15 cellular contexts compared by ENCODE assay signal in the genomic region with DNA sequence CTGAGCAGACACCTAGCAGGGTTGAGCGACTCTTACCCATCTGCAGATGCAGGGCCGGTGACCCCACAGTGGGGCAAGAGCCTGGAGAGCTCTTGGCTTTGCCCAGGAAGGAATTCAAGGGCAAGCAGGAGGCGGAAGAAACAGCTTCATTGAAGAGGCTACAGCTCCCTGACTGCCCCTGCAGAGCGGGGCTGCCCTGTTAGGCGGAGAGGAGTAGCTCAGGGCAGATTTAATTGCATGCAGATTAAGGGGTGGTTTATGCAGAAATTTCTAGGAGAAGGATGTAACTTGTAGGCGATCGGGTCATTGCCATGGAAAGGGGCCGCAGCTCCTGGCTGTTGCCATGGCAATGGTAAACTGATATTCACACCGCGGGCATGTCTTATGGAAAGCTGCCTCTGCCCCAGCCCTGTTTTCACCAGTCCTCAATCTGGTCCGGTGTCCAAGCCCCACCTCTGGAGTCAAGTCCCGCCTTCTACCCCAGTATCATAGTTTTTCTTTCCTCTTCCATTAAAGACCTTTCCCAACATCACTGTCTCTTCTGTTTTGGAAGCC.
A peak's percentile ranks its signal among the peaks of the same experiment; 100 is the strongest.
DNase-seq lines count a peak whose midpoint lies in the region; TF ChIP-seq lines count a peak whose summit lies in the region.
"Had no signal": no experiment of that assay in that cellular context is flagged by ENCODE, and none has a peak within 500 bp of the region (broad histone marks: within the 10 kb centered on the region; RNA-seq: fewer than 3 reads in every experiment).

No MANE protein-coding gene starts in this region.

- POLR2A ChIA-PET in Caco-2 (lab: Charles Lee) = no interaction called here

- H3K27me3 ChIP-seq in endodermal cell (ENCODE audit: control insufficient read depth, insufficient read depth, low read length, poor library complexity, severe bottlenecking) (no peaks in the 10 kb centered on the region), muscle layer of colon (ENCODE audit: control insufficient read depth in 1 of 2, insufficient read depth in 2 of 2, low read length in 2 of 2) (no peaks in the 10 kb centered on the region), Caco-2 (replicated peaks; ENCODE audit: control insufficient read depth, insufficient read depth, low read length) (no peaks in the 10 kb centered on the region)

- DNase-seq in activated effector memory CD4-positive, alpha-beta T cell treated with anti-CD3 and anti-CD28 coated beads, Interleukin-2, amount 50 U/mL, for 16 hours = peak; percentile 44
- no peak for DNase-seq in activated effector memory CD4-positive, alpha-beta T cell treated with Interleukin-2 at 50 U/mL for 16 hours
- peak; percentile 54 for DNase-seq in endodermal cell
- DNase-seq in type B pancreatic cell (ENCODE audit: extremely low spot score, unreplicated experiment) = peak; percentile 44
- no peak for DNase-seq in NCI-H1436 treated with DMSO at 0.1 percent for 48 hours (lab: John Stamatoyannopoulos, UW)
- DNase-seq in Caco-2 = no peak
- DNase-seq in AML-193 (lab: John Stamatoyannopoulos, UW) = no peak
- DNase-seq: activated CD4-positive, alpha-beta T cell treated with anti-CD3 and anti-CD28 coated beads, Interleukin-2, amount 50 U/mL, for 48 hours; effector CD4-positive, alpha-beta T cell; hippocampal formation; kidney glomerular epithelial cell; NCI-H510A; PC-3 had no signal

- H3K27ac Mint-ChIP-seq in endodermal cell (no peak overlapping the region), type B pancreatic cell (peak overlapping the region; percentile 69), Caco-2 (ENCODE audit: unreplicated experiment) (no peak overlapping the region)
- H3K27ac Mint-ChIP-seq: activated T-helper 1 cell treated with anti-CD3 and anti-CD28 coated beads, Interleukin-12 subunit alpha, Interleukin-12 subunit beta, Interleukin-2, Interleukin-4 antibody, amounts not matched to agents 30 ng/mL and 10 ng/mL and 1 ng/mL, durations not matched to agents 14 hours and 24 hours and 36 hours had no signal

- H3K36me3 Mint-ChIP-seq in endodermal cell (ENCODE audit: low read depth) = peaks cover 47% of the 10 kb centered on the region
- H3K36me3 Mint-ChIP-seq in type B pancreatic cell = peaks cover 23% of the 10 kb centered on the region
- H3K36me3 Mint-ChIP-seq in Caco-2 (ENCODE audit: insufficient read depth, unreplicated experiment) = peaks cover 52% of the 10 kb centered on the region

- H3K4me1 Mint-ChIP-seq in endodermal cell (peaks cover 12% of the 10 kb centered on the region), type B pancreatic cell (ENCODE audit: unreplicated experiment) (peaks cover 29% of the 10 kb centered on the region), Caco-2 (ENCODE audit: low read depth, unreplicated experiment) (no peaks in the 10 kb centered on the region)

- H3K27me3 Mint-ChIP-seq in endodermal cell (ENCODE audit: insufficient read depth) = no peaks in the 10 kb centered on the region
- H3K27me3 Mint-ChIP-seq in type B pancreatic cell = no peaks in the 10 kb centered on the region
- H3K27me3 Mint-ChIP-seq in Caco-2 (ENCODE audit: insufficient read depth, unreplicated experiment) = no peaks in the 10 kb centered on the region

- BruUV-seq in Caco-2 (replicated peaks; lab: Mats Ljungman, UMichigan) = no TSS peak

- H3K4me3 Mint-ChIP-seq in endodermal cell = no peak overlapping the region
- H3K4me3 Mint-ChIP-seq in type B pancreatic cell = peak overlapping the region; percentile 48
- no peak overlapping the region for H3K4me3 Mint-ChIP-seq in Caco-2 (ENCODE audit: unreplicated experiment)
- H3K4me3 Mint-ChIP-seq: activated T-helper 1 cell treated with anti-CD3 and anti-CD28 coated beads, Interleukin-12 subunit alpha, Interleukin-12 subunit beta, Interleukin-2, Interleukin-4 antibody, amounts not matched to agents 30 ng/mL and 10 ng/mL and 1 ng/mL, durations not matched to agents 14 hours and 24 hours and 36 hours had no signal

- WGBS in endodermal cell (ENCODE audit: insufficient coverage in 1 of 2, insufficient read length in 1 of 2), 2 experiments = 95 to 98% methylated on average over 6 to 12 of the region's 12 CpGs

- H3K4me1 ChIP-seq in endodermal cell (ENCODE audit: control insufficient read depth, insufficient read depth, low read length) (no peaks in the 10 kb centered on the region), muscle layer of colon (ENCODE audit: insufficient read depth, low read length) (peaks cover 29% of the 10 kb centered on the region), Caco-2 (no peaks in the 10 kb centered on the region)

- peaks cover 26% of the 10 kb centered on the region for H3K9me3 Mint-ChIP-seq in endodermal cell
- H3K9me3 Mint-ChIP-seq in type B pancreatic cell = no peaks in the 10 kb centered on the region
- H3K9me3 Mint-ChIP-seq in Caco-2 (ENCODE audit: unreplicated experiment) = no peaks in the 10 kb centered on the region
- H3K9me3 Mint-ChIP-seq: activated T-helper 1 cell treated with anti-CD3 and anti-CD28 coated beads, Interleukin-12 subunit alpha, Interleukin-12 subunit beta, Interleukin-2, Interleukin-4 antibody, amounts not matched to agents 30 ng/mL and 10 ng/mL and 1 ng/mL, durations not matched to agents 14 hours and 24 hours and 36 hours had no signal

- no peak overlapping the region for H3K9ac ChIP-seq in endodermal cell (ENCODE audit: extremely low read depth, low read length, poor library complexity, severe bottlenecking)
- H3K9ac ChIP-seq in muscle layer of colon (ENCODE audit: low read length) = no peak overlapping the region

- H3K9me3 ChIP-seq in endodermal cell (ENCODE audit: control insufficient read depth, low read length) (peaks cover 26% of the 10 kb centered on the region), muscle layer of colon (ENCODE audit: low read length) (no peaks in the 10 kb centered on the region), Caco-2 (no peaks in the 10 kb centered on the region)

- H3K36me3 ChIP-seq in endodermal cell (ENCODE audit: control insufficient read depth, insufficient read depth, low read length) (peaks cover 35% of the 10 kb centered on the region), muscle layer of colon (ENCODE audit: insufficient read depth, low read length) (peaks cover 5% of the 10 kb centered on the region), Caco-2 (ENCODE audit: control insufficient read depth, insufficient read depth, low read length) (peaks cover 3% of the 10 kb centered on the region)

- H3K4me3 ChIP-seq in endodermal cell (ENCODE audit: low read length) (no peak overlapping the region), muscle layer of colon (ENCODE audit: low read depth in 1 of 2, low read length in 2 of 2) (no peak overlapping the region), Caco-2 (ENCODE audit: low read depth, low read length) (no peak overlapping the region)

- H3K27ac ChIP-seq in endodermal cell (ENCODE audit: low read depth, low read length) (peak overlapping the region; percentile 37), muscle layer of colon (ENCODE audit: low read depth, low read length) (peak overlapping the region; percentile 14)

- CTCF ChIA-PET in Caco-2 (lab: Charles Lee) = interaction anchor here (0.7 kb wide), 1 partner anchor 20 kb away, joined by 3 read pairs; no protein-coding TSS in a partner anchor

- TF ChIP-seq CTCF in endodermal cell (conservative IDR thresholded peaks at IDR 0.05) (no peak), type B pancreatic cell (conservative IDR thresholded peaks at IDR 0.05) (no peak), Caco-2 (IDR thresholded peaks at IDR 0.05; ENCODE audit: insufficient read depth in 1 of 2, low read depth in 1 of 2, low read length in 1 of 2, severe bottlenecking in 1 of 2, unreplicated experiment in 1 of 2) (no peak)

- intact Hi-C loops in Caco-2 (cut with micrococcal nuclease; ENCODE audit: unreplicated experiment) = no loop called here

Comparison
In these comparisons a context has a peak if more than half of its experiments do, and no peak if none do; other contexts are left out.
1. DNase-seq: peak in activated effector memory CD4-positive, alpha-beta T cell treated with anti-CD3 and anti-CD28 coated beads, Interleukin-2, amount 50 U/mL, for 16 hours (single experiment), endodermal cell (single experiment) and type B pancreatic cell (single experiment); none in activated effector memory CD4-positive, alpha-beta T cell treated with Interleukin-2 at 50 U/mL for 16 hours (single experiment), NCI-H1436 treated with DMSO at 0.1 percent for 48 hours (single experiment), Caco-2 (0 of 2) and AML-193 (0 of 2).